In the genomic region with DNA sequence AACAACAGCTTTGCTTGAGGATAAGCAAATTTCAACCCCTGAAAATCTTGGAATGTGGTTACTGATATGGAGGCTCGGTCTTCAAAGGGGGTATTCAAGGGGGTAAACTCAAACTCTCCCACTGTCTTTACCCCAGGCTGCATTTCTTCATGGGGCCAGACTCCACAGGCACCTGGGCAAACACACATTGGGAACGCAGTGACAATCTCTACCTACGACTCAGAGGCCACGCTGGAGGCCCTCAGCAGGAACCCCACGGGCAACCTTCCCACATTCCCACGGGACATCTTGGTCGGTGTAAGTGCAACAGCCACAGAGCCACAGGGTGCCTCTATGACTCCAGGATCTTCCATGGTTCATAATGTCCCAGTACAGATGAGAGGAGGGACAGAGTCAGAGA, we compare ENCODE assay signal across 18 cellular contexts. TPM values are rescaled to one million over a fixed set of nuclear protein-coding genes. Genes with fewer than 3 reads are reported as not detected.
DNase-seq lines count a peak whose midpoint lies in the region; ATAC-seq and TF ChIP-seq lines count a peak whose summit lies in the region.
"Had no signal": no experiment of that assay in that cellular context is flagged by ENCODE, and none has a peak within 500 bp of the region (broad histone marks: within the 10 kb centered on the region; RNA-seq: fewer than 3 reads in every experiment).

No MANE protein-coding gene starts in this region.

- WGBS in SK-N-SH (ENCODE audit: low lambda C conversion rate), result 94% methylated on average over 7 of the region's 7 CpGs

- peaks cover 44% of the 10 kb centered on the region for H3K4me1 Mint-ChIP-seq in activated CD4-positive, alpha-beta T cell treated with anti-CD3 and anti-CD28 coated beads, Interleukin-2, amount 10 ng/mL, durations not matched to agents 24 days and 14 days
- peaks cover 26% of the 10 kb centered on the region for H3K4me1 Mint-ChIP-seq in activated naive CD8-positive, alpha-beta T cell treated with anti-CD3 and anti-CD28 coated beads for 36 hours
- H3K4me1 Mint-ChIP-seq in nephron progenitor cell, result peaks cover 50% of the 10 kb centered on the region

- peaks cover 53% of the 10 kb centered on the region for H3K4me1 ChIP-seq in Loucy (ENCODE audit: insufficient read depth, low read length, poor library complexity, severe bottlenecking)
- H3K4me1 ChIP-seq in SK-N-SH (ENCODE audit: control insufficient read depth in 1 of 2, insufficient read depth in 2 of 2, low read depth in 1 of 2, low read length in 1 of 2), result peaks cover 12 to 32% of the 10 kb centered on the region in 2 experiments

- no peak overlapping the region for H2AFZ ChIP-seq in Loucy (ENCODE audit: low read length)
- H2AFZ ChIP-seq in SK-N-SH (ENCODE audit: low read depth), result no peak overlapping the region

- CTCF ChIA-PET in SK-N-SH (lab: Yijun Ruan, JAX), result interaction anchor here (0.9 to 2.6 kb wide), 3 partner anchors 12 to 381 kb away, joined by 3 to 11 read pairs (median 7); no protein-coding TSS in a partner anchor

- H3K9me3 Mint-ChIP-seq in activated CD4-positive, alpha-beta T cell treated with anti-CD3 and anti-CD28 coated beads, Interleukin-2, amount 10 ng/mL, durations not matched to agents 24 days and 14 days, result no peaks in the 10 kb centered on the region
- H3K9me3 Mint-ChIP-seq in activated naive CD8-positive, alpha-beta T cell treated with anti-CD3 and anti-CD28 coated beads for 36 hours, result no peaks in the 10 kb centered on the region
- peaks cover 25% of the 10 kb centered on the region for H3K9me3 Mint-ChIP-seq in nephron progenitor cell

- peaks cover 56% of the 10 kb centered on the region for H3K79me2 ChIP-seq in Loucy (ENCODE audit: insufficient read depth, low read length)
- H3K79me2 ChIP-seq in SK-N-SH (ENCODE audit: insufficient read depth), result peaks cover 10% of the 10 kb centered on the region

- H3K36me3 Mint-ChIP-seq in activated CD4-positive, alpha-beta T cell treated with anti-CD3 and anti-CD28 coated beads, Interleukin-2, amount 10 ng/mL, durations not matched to agents 24 days and 14 days (ENCODE audit: low read depth), result peaks cover 29% of the 10 kb centered on the region
- H3K36me3 Mint-ChIP-seq in activated naive CD8-positive, alpha-beta T cell treated with anti-CD3 and anti-CD28 coated beads for 36 hours, result peaks cover 18% of the 10 kb centered on the region
- H3K36me3 Mint-ChIP-seq in nephron progenitor cell (ENCODE audit: low read depth), result peaks cover 21% of the 10 kb centered on the region

- H3K9me2 ChIP-seq in Loucy (replicated peaks; ENCODE audit: low read depth, low read length) (no peaks in the 10 kb centered on the region), SK-N-SH (no peaks in the 10 kb centered on the region)

- H3K27me3 ChIP-seq in Loucy (ENCODE audit: insufficient read depth, low read length, poor library complexity, severe bottlenecking) (peaks cover 8% of the 10 kb centered on the region), SK-N-SH (ENCODE audit: insufficient read depth) (no peaks in the 10 kb centered on the region)
- H3K27me3 ChIP-seq: ovary, spleen had no signal

- H3K27me3 Mint-ChIP-seq in activated CD4-positive, alpha-beta T cell treated with anti-CD3 and anti-CD28 coated beads, Interleukin-2, amount 10 ng/mL, durations not matched to agents 24 days and 14 days, result no peaks in the 10 kb centered on the region
- H3K27me3 Mint-ChIP-seq in activated naive CD8-positive, alpha-beta T cell treated with anti-CD3 and anti-CD28 coated beads for 36 hours, result no peaks in the 10 kb centered on the region
- H3K27me3 Mint-ChIP-seq in nephron progenitor cell (ENCODE audit: low read depth, poor library complexity), result peaks cover 14% of the 10 kb centered on the region

- H3K27ac Mint-ChIP-seq in activated CD4-positive, alpha-beta T cell treated with anti-CD3 and anti-CD28 coated beads, Interleukin-2, amount 10 ng/mL, durations not matched to agents 24 days and 14 days, result peak overlapping the region; percentile 38
- H3K27ac Mint-ChIP-seq in activated naive CD8-positive, alpha-beta T cell treated with anti-CD3 and anti-CD28 coated beads for 36 hours, result no peak overlapping the region
- no peak overlapping the region for H3K27ac Mint-ChIP-seq in nephron progenitor cell

- H3K9ac ChIP-seq in Loucy (ENCODE audit: low read depth, low read length, poor library complexity, severe bottlenecking), result peak overlapping the region; percentile 91
- no peak overlapping the region for H3K9ac ChIP-seq in SK-N-SH

- H3K9me3 ChIP-seq in Loucy (ENCODE audit: insufficient read depth, low read depth, low read length) (no peaks in the 10 kb centered on the region), SK-N-SH (no peaks in the 10 kb centered on the region)
- H3K9me3 ChIP-seq: ovary, spleen had no signal

- no peak overlapping the region for H3K27ac ChIP-seq in SK-N-SH (ENCODE audit: low read depth in 2 of 2, low read length in 1 of 2)
- H3K27ac ChIP-seq: ovary, spleen had no signal

- intact Hi-C loops in activated CD4-positive, alpha-beta T cell treated with anti-CD3 and anti-CD28 coated beads, Interleukin-2, amount 10 ng/mL, durations not matched to agents 24 days and 14 days (cut with micrococcal nuclease), result loop anchor here (5.0 kb wide), 2 partner anchors 347 to 467 kb away; a partner anchor contains a TSS
- intact Hi-C loops in sciatic nerve (cut with DNase I), result no loop called here

- DNase-seq in activated CD4-positive, alpha-beta T cell treated with anti-CD3 and anti-CD28 coated beads, Interleukin-2, amount 10 ng/mL, durations not matched to agents 24 days and 14 days, result no peak
- DNase-seq in activated CD4-positive, alpha-beta T cell treated with anti-CD3 and anti-CD28 coated beads, Interleukin-2, amount 50 U/mL, for 1 hour, result no peak
- DNase-seq in activated naive CD8-positive, alpha-beta T cell treated with anti-CD3 and anti-CD28 coated beads for 36 hours, result no peak
- DNase-seq in nephron progenitor cell (no peak), SK-N-SH (no peak), NCI-H187 (lab: John Stamatoyannopoulos, UW) (no peak), sciatic nerve (ENCODE audit: low spot score) (no peak)
- DNase-seq: ACHN; effector CD8-positive, alpha-beta T cell; H9; mammary epithelial cell; MM.1S; NCI-H2107; spleen had no signal

- TF ChIP-seq CTCF in Loucy (conservative IDR thresholded peaks at IDR 0.05; ENCODE audit: low read length) (no peak), nephron progenitor cell (IDR thresholded peaks at IDR 0.05) (no peak), SK-N-SH (IDR thresholded peaks at IDR 0.05) (no peak)

- H3K36me3 ChIP-seq in Loucy (ENCODE audit: insufficient read depth, low read length), result peaks cover 14% of the 10 kb centered on the region
- H3K36me3 ChIP-seq in SK-N-SH (replicated peaks in 1 of 2; ENCODE audit: control insufficient read depth in 1 of 2, insufficient read depth in 2 of 2, low read length in 1 of 2), result peaks cover 0 to 6% of the 10 kb centered on the region in 2 experiments
- H3K36me3 ChIP-seq: ovary had no signal

- H3F3A ChIP-seq in Loucy (ENCODE audit: low read depth), result no peaks in the 10 kb centered on the region; the same call in none of the 2 replicates
- H3F3A ChIP-seq in SK-N-SH (replicated peaks; ENCODE audit: insufficient read depth), result peaks cover 8% of the 10 kb centered on the region

- TF ChIP-seq EP300 in SK-N-SH (IDR thresholded peaks at IDR 0.05; ENCODE audit: borderline replicate concordance in 1 of 2, low read depth in 1 of 2, low read length in 1 of 2), result no peak

- no peak for TF ChIP-seq RAD21 in SK-N-SH (IDR thresholded peaks at IDR 0.05; ENCODE audit: low read length)

- H3K4me3 ChIP-seq in Loucy (ENCODE audit: low read length, poor library complexity, severe bottlenecking) (peak overlapping the region; percentile 84), SK-N-SH (ENCODE audit: low read depth in 2 of 2, low read length in 1 of 2) (no peak overlapping the region)
- H3K4me3 ChIP-seq: ovary, spleen had no signal

- no peak for ATAC-seq in sciatic nerve
- ATAC-seq: activated CD4-positive, CD25-positive, alpha-beta regulatory T cell treated with anti-CD3 and anti-CD28 coated beads, Interleukin-2, amount 50 U/mL, for 24 hours; SK-N-SH treated with all-trans-retinoic acid at 6 μM for 48 hours had no signal

- peaks cover 27% of the 10 kb centered on the region for H4K20me1 ChIP-seq in Loucy (ENCODE audit: insufficient read depth, low read length, poor library complexity, severe bottlenecking)
- H4K20me1 ChIP-seq in SK-N-SH (ENCODE audit: insufficient read depth), result peaks cover 13% of the 10 kb centered on the region; the same call in 1 of the 2 replicates

- H3K4me3 Mint-ChIP-seq in activated CD4-positive, alpha-beta T cell treated with anti-CD3 and anti-CD28 coated beads, Interleukin-2, amount 10 ng/mL, durations not matched to agents 24 days and 14 days, result peak overlapping the region; percentile 55
- H3K4me3 Mint-ChIP-seq in activated naive CD8-positive, alpha-beta T cell treated with anti-CD3 and anti-CD28 coated beads for 36 hours, result peak overlapping the region; percentile 19
- peak overlapping the region; percentile 54 for H3K4me3 Mint-ChIP-seq in nephron progenitor cell

- POLR2A ChIA-PET in SK-N-SH (lab: Yijun Ruan, JAX), result no interaction called here

- H3K4me2 ChIP-seq in Loucy (ENCODE audit: low read depth, low read length, poor library complexity, severe bottlenecking), result peak overlapping the region; percentile 96
- H3K4me2 ChIP-seq in SK-N-SH, result no peak overlapping the region

TF ChIP-seq in SK-N-SH, 30 proteins besides CTCF, POLR2A, EP300 and RAD21 (continues in another document):
- no peak for TF ChIP-seq FOXJ3 (CRISPR knock-in tag; IDR thresholded peaks at IDR 0.05)
- TF ChIP-seq, protein P1, sequence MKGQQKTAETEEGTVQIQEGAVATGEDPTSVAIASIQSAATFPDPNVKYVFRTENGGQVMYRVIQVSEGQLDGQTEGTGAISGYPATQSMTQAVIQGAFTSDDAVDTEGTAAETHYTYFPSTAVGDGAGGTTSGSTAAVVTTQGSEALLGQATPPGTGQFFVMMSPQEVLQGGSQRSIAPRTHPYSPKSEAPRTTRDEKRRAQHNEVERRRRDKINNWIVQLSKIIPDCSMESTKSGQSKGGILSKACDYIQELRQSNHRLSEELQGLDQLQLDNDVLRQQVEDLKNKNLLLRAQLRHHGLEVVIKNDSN (IDR thresholded peaks at IDR 0.05; ENCODE audit: borderline replicate concordance, low read depth), result no peak
- TF ChIP-seq RFX5 (IDR thresholded peaks at IDR 0.05; ENCODE audit: low read length), result no peak

RNA-seq across cellular contexts. Expression of a gene that starts 2.2 kb away (rescaled TPM):
- 114 and 121 TPM in 2 replicates for total RNA-seq in activated CD4-positive, alpha-beta T cell treated with anti-CD3 and anti-CD28 coated beads, Interleukin-2, amount 10 ng/mL, durations not matched to agents 24 days and 14 days
- total RNA-seq in activated naive CD8-positive, alpha-beta T cell treated with anti-CD3 and anti-CD28 coated beads for 36 hours, result 10 to 100 TPM; 52.5 to 53.4 TPM
- 6.4 and 6.6 TPM in 2 replicates for polyA plus RNA-seq in SK-N-SH (2012; rRNA removed)
- polyA plus RNA-seq in SK-N-SH (2012; cell fraction: cytosol; rRNA removed), result 7.3 and 7.9 TPM in 2 replicates
- polyA plus RNA-seq in SK-N-SH (2012; cell fraction: nucleus; rRNA removed), result 5.3 and 6.0 TPM in 2 replicates
- 116 TPM for total RNA-seq in sciatic nerve
